ENCODE assay signal across 17 cellular contexts in genomic region chr13:102901056-102901455, GRCh38. TPM values are rescaled to one million over a fixed set of nuclear protein-coding genes. Genes with fewer than 3 reads are reported as not detected.
DNase-seq lines count a peak whose midpoint lies in the region; ATAC-seq, FAIRE-seq and TF ChIP-seq lines count a peak whose summit lies in the region.
"Had no signal": no experiment of that assay in that cellular context is flagged by ENCODE, and none has a peak within 500 bp of the region (broad histone marks: within the 10 kb centered on the region; RNA-seq: fewer than 3 reads in every experiment).

No MANE protein-coding gene starts in this region.

- CTCF ChIA-PET in HEK293T (lab: Yijun Ruan, JAX) = no interaction called here
- CTCF ChIA-PET in SK-N-SH (lab: Yijun Ruan, JAX) = interaction anchor here (0.9 to 2.6 kb wide), 2 partner anchors 15 to 30 kb away, joined by 4 to 11 read pairs; no protein-coding TSS in a partner anchor

- in situ Hi-C loops in HAP-1 (cut with MboI; ENCODE audit: low sequenced_read_pairs) = no loop called here

- FAIRE-seq in islet of Langerhans (lab: Jason Lieb, UNC) (peak; percentile 70), pancreas (lab: Jason Lieb, UNC) (peak; percentile 96)
- FAIRE-seq: GM12878, GM18507, HTR-8/SVneo had no signal

- POLR2A ChIA-PET in HEK293T (lab: Yijun Ruan, JAX) (no interaction called here), SK-N-SH (lab: Yijun Ruan, JAX) (no interaction called here)

- H4K20me1 ChIP-seq in SK-N-SH (ENCODE audit: insufficient read depth) (no peaks in the 10 kb centered on the region), smooth muscle cell (ENCODE audit: low read depth) (no peaks in the 10 kb centered on the region)
- H4K20me1 ChIP-seq: BLaER1 had no signal

- H3K9me3 ChIP-seq in SK-N-SH (peaks cover 3% of the 10 kb centered on the region; the same call in 1 of the 2 replicates), pancreas (no peaks in the 10 kb centered on the region), smooth muscle cell (replicated peaks; ENCODE audit: low read depth) (no peaks in the 10 kb centered on the region), HAP-1 (no peaks in the 10 kb centered on the region)
- H3K9me3 ChIP-seq: BLaER1 had no signal

- H3K4me2 ChIP-seq in SK-N-SH (no peak overlapping the region), smooth muscle cell (no peak overlapping the region)
- H3K4me2 ChIP-seq: BLaER1 had no signal

- no peak for TF ChIP-seq RAD21 in SK-N-SH (IDR thresholded peaks at IDR 0.05; ENCODE audit: low read length)

- TF ChIP-seq EP300 in SK-N-SH (IDR thresholded peaks at IDR 0.05; ENCODE audit: borderline replicate concordance in 1 of 2, low read depth in 1 of 2, low read length in 1 of 2) = peak in 1 of 2 experiments; percentile 20; a peak in 1 of 4 replicates

- H3K36me3 ChIP-seq in SK-N-SH (replicated peaks in 1 of 2; ENCODE audit: control insufficient read depth in 1 of 2, insufficient read depth in 2 of 2, low read length in 1 of 2) (no peaks in the 10 kb centered on the region), pancreas (no peaks in the 10 kb centered on the region), smooth muscle cell (ENCODE audit: low read depth) (no peaks in the 10 kb centered on the region), HAP-1 (replicated peaks) (no peaks in the 10 kb centered on the region)
- H3K36me3 ChIP-seq: BLaER1 had no signal

- H3K79me2 ChIP-seq in SK-N-SH (ENCODE audit: insufficient read depth) (no peaks in the 10 kb centered on the region), smooth muscle cell (ENCODE audit: low read depth) (no peaks in the 10 kb centered on the region)

- H3K4me1 ChIP-seq in SK-N-SH (ENCODE audit: control insufficient read depth in 1 of 2, insufficient read depth in 2 of 2, low read depth in 1 of 2, low read length in 1 of 2) = peaks cover 0 to 2% of the 10 kb centered on the region in 2 experiments; a peak in 2 of 4 replicates
- peaks cover 3 to 18% (median 5%) of the 10 kb centered on the region in 3 donors for H3K4me1 ChIP-seq in pancreas
- no peaks in the 10 kb centered on the region for H3K4me1 ChIP-seq in smooth muscle cell (ENCODE audit: low read depth)
- H3K4me1 ChIP-seq in HAP-1 = no peaks in the 10 kb centered on the region
- H3K4me1 ChIP-seq: BLaER1 had no signal

- H3K27ac ChIP-seq in SK-N-SH (ENCODE audit: low read depth in 2 of 2, low read length in 1 of 2) (no peak overlapping the region), pancreas (no peak overlapping the region), smooth muscle cell (ENCODE audit: low read depth) (no peak overlapping the region)
- H3K27ac ChIP-seq: BLaER1, GM23248 had no signal

- intact Hi-C loops in pancreas (cut with DNase I) = no loop called here

- H3F3A ChIP-seq in SK-N-SH (replicated peaks; ENCODE audit: insufficient read depth) (no peaks in the 10 kb centered on the region), smooth muscle cell (ENCODE audit: low read depth) (no peaks in the 10 kb centered on the region)

- ATAC-seq in pancreas (peak in 3 of 4 donors; percentile 68 to 72 (median 69)), HG03460 (IDR thresholded peaks at IDR 0.05; ENCODE audit: unreplicated experiment) (no peak)
- ATAC-seq: GM12878 had no signal

- H2AFZ ChIP-seq in SK-N-SH (ENCODE audit: low read depth) = no peak overlapping the region
- no peak overlapping the region for H2AFZ ChIP-seq in smooth muscle cell (ENCODE audit: low read depth)
- H2AFZ ChIP-seq: GM23248 had no signal

- DNase-seq in HEK293T (ENCODE audit: extremely low spot score) (no peak), SK-N-SH (no peak), pancreas (no peak), smooth muscle cell (lab: John Stamatoyannopoulos, UW; ENCODE audit: unreplicated experiment) (no peak), NCI-H526 treated with DMSO at 0.1 percent for 48 hours (lab: John Stamatoyannopoulos, UW) (no peak), HAP-1 (ENCODE audit: low spot score in 2 of 2) (no peak)
- DNase-seq: 8988T; AML-193; CD8-positive, alpha-beta memory T cell; DMS 273 treated with DMSO at 0.1 percent for 48 hours; GM23248 had no signal

- H3K27me3 ChIP-seq in SK-N-SH (ENCODE audit: insufficient read depth) (no peaks in the 10 kb centered on the region), pancreas (no peaks in the 10 kb centered on the region), smooth muscle cell (ENCODE audit: low read depth) (peaks cover 5% of the 10 kb centered on the region), HAP-1 (ENCODE audit: low read depth) (no peaks in the 10 kb centered on the region)
- H3K27me3 ChIP-seq: BLaER1 had no signal

- H3K9ac ChIP-seq in SK-N-SH (no peak overlapping the region), smooth muscle cell (ENCODE audit: low read depth) (no peak overlapping the region)
- H3K9ac ChIP-seq: BLaER1, GM23248 had no signal

- no peak for TF ChIP-seq CTCF in SK-N-SH (IDR thresholded peaks at IDR 0.05)
- no peak for TF ChIP-seq CTCF in pancreas (IDR thresholded peaks at IDR 0.05)
- no peak for TF ChIP-seq CTCF in smooth muscle cell (IDR thresholded peaks at IDR 0.05; ENCODE audit: borderline replicate concordance, insufficient read depth, poor library complexity, severe bottlenecking)

- H3K4me3 ChIP-seq in SK-N-SH (ENCODE audit: low read depth in 2 of 2, low read length in 1 of 2) (no peak overlapping the region), pancreas (no peak overlapping the region), smooth muscle cell (no peak overlapping the region), HAP-1 (no peak overlapping the region)
- H3K4me3 ChIP-seq: BLaER1, GM12878, GM23248 had no signal

- no peaks in the 10 kb centered on the region for H3K9me2 ChIP-seq in SK-N-SH

TF ChIP-seq in HEK293T, 16 proteins besides CTCF, POLR2A, EP300 and RAD21:
- TF ChIP-seq PKNOX1 (IDR thresholded peaks at IDR 0.05) = peak; percentile 52
- TF ChIP-seq FOXK2 (IDR thresholded peaks at IDR 0.05) = no peak

TF ChIP-seq in SK-N-SH, 30 proteins besides CTCF, POLR2A, EP300 and RAD21:
- TF ChIP-seq GATA2 (CRISPR knock-in tag; IDR thresholded peaks at IDR 0.05) = peak; percentile 65
- TF ChIP-seq NFIC (IDR thresholded peaks at IDR 0.05; ENCODE audit: borderline replicate concordance) = no peak
- no peak for TF ChIP-seq FOXM1 (IDR thresholded peaks at IDR 0.05; ENCODE audit: low read depth)
- TF ChIP-seq REST (IDR thresholded peaks at IDR 0.05; ENCODE audit: low read depth, low read length) = no peak
- no peak for TF ChIP-seq GABPA (IDR thresholded peaks at IDR 0.05; ENCODE audit: low read depth)
- peak; percentile 21; the same call in 1 of the 2 replicates for TF ChIP-seq RCOR1 (IDR thresholded peaks at IDR 0.05; ENCODE audit: low read length)

RNA-seq across cellular contexts. Expression of gene ERCC5, which starts 55.2 kb away (rescaled TPM):
- 14.1 and 19.0 TPM in 2 replicates for polyA plus RNA-seq in SK-N-SH (2012; rRNA removed)
- polyA plus RNA-seq in SK-N-SH (2012; cell fraction: cytosol; rRNA removed) = 13.5 and 16.6 TPM in 2 replicates
- 20.1 and 37.5 TPM in 2 replicates for polyA plus RNA-seq in SK-N-SH (2012; cell fraction: nucleus; rRNA removed)
- 10 to 100 TPM; 17.5 to 29.3 (median 22.3) TPM for total RNA-seq in pancreas
- polyA plus RNA-seq in pancreas = 10 to 100 TPM; 64.1 to 85.4 TPM
- 65.2 and 67.6 TPM in 2 replicates for total RNA-seq in smooth muscle cell
- polyA plus RNA-seq in smooth muscle cell = 29.9 and 30.1 TPM in 2 replicates
